In the genomic region with DNA sequence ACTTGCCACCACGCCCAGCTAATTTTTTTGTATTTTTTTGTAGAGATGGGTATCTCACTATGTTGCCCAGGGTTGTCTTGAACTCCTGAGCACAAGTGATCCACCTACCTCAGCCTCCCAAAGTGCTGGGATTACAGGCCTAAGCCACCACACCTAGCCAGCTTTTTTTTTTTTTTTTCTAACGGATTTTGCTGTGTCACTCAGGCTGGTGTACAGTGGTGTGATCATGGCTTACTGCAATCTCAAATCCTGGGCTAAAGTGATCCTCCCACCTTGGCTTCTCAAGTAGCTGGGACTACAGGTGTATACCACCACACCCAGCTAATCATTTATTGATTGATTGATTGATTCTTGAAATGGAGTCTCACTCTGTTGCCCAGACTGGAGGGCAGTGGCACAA, we compare ENCODE assay signal across 10 cellular contexts.
"Had no signal": no experiment of that assay in that cellular context is flagged by ENCODE, and none has a peak within 500 bp of the region (broad histone marks: within the 10 kb centered on the region; RNA-seq: fewer than 3 reads in every experiment).

No MANE protein-coding gene starts in this region.

- ATAC-seq: HCT116 had no signal

- DNase-seq: GM23248, GOT3, H7, HFFc6, IMR-90, KBM-7 had no signal

- H3K27ac ChIP-seq: GM23248, HL-60, KMS-11 had no signal

- H3K36me3 ChIP-seq: HAP-1 had no signal

- H3K4me3 Mint-ChIP-seq: HFFc6 had no signal

- H3K27ac Mint-ChIP-seq: HFFc6 had no signal

- H3K4me3 ChIP-seq: GM23248, HAP-1 had no signal
